12 cellular contexts compared by ENCODE assay signal in genomic region chr2:42223067-42223636, GRCh38. TPM values are rescaled to one million over a fixed set of nuclear protein-coding genes. Genes with fewer than 3 reads are reported as not detected.
DNase-seq lines count a peak whose midpoint lies in the region; ATAC-seq and TF ChIP-seq lines count a peak whose summit lies in the region.
"Had no signal": no experiment of that assay in that cellular context is flagged by ENCODE, and none has a peak within 500 bp of the region (broad histone marks: within the 10 kb centered on the region; RNA-seq: fewer than 3 reads in every experiment).

No MANE protein-coding gene starts in this region.

- no peaks in the 10 kb centered on the region for H3F3A ChIP-seq in PC-3 (ENCODE audit: low read length, unreplicated experiment)

- H3K4me3 Mint-ChIP-seq in CD4-positive, alpha-beta memory T cell, result peak overlapping the region in 5 of 8 donors; percentile 2 to 67 (median 15)
- peak overlapping the region; percentile 9 to 53 for H3K4me3 Mint-ChIP-seq in effector memory CD8-positive, alpha-beta T cell
- H3K4me3 Mint-ChIP-seq: activated CD4-positive, alpha-beta memory T cell treated with anti-CD3 and anti-CD28 coated beads, Interleukin-2, amount 10 ng/mL, durations not matched to agents 7 days and 5 days had no signal

- peaks cover 20% of the 10 kb centered on the region for H3K79me2 ChIP-seq in PC-3 (ENCODE audit: low read length)

- intact Hi-C loops in CD4-positive, alpha-beta memory T cell (cut with micrococcal nuclease), result no loop called here
- intact Hi-C loops in PC-3 (cut with micrococcal nuclease), result no loop called here
- intact Hi-C loops in prostate gland (cut with DNase I), result no loop called here

- no TSS peak for BruUV-seq in PC-3 (replicated peaks; lab: Mats Ljungman, UMichigan)

- peaks cover 59 to 95% (median 76%) of the 10 kb centered on the region in 4 donors for H3K4me1 Mint-ChIP-seq in CD4-positive, alpha-beta memory T cell
- H3K4me1 Mint-ChIP-seq in effector memory CD8-positive, alpha-beta T cell (ENCODE audit: low read depth in 2 of 2), result peaks cover 47 to 68% of the 10 kb centered on the region in 2 donors

- no peak for TF ChIP-seq POLR2A in prostate gland (IDR thresholded peaks at IDR 0.05)

- peaks cover 0 to 5% (median 0%) of the 10 kb centered on the region in 8 donors for H3K9me3 Mint-ChIP-seq in CD4-positive, alpha-beta memory T cell
- no peaks in the 10 kb centered on the region for H3K9me3 Mint-ChIP-seq in effector memory CD8-positive, alpha-beta T cell
- H3K9me3 Mint-ChIP-seq: activated CD4-positive, alpha-beta memory T cell treated with anti-CD3 and anti-CD28 coated beads, Interleukin-2, amount 10 ng/mL, durations not matched to agents 7 days and 5 days had no signal

- CTCF ChIA-PET in CD4-positive, alpha-beta memory T cell (lab: Charles Lee; ENCODE audit: partially characterized antibody), result interaction anchor here (1.3 kb wide), 3 partner anchors 105 to 128 kb away, joined by 3 to 6 read pairs (median 3); no protein-coding TSS in a partner anchor
- CTCF ChIA-PET in PC-3 (lab: Charles Lee), result no interaction called here

- no peak for DNase-seq in CD4-positive, alpha-beta memory T cell
- DNase-seq in PC-3, result no peak
- DNase-seq in effector memory CD8-positive, alpha-beta T cell, result no peak
- DNase-seq in prostate gland (ENCODE audit: low spot score), result no peak
- no peak for DNase-seq in COR-L47 (lab: John Stamatoyannopoulos, UW)
- no peak for DNase-seq in NCI-H1417 (lab: John Stamatoyannopoulos, UW)
- no peak for DNase-seq in substantia nigra (lab: John Stamatoyannopoulos, UW)
- DNase-seq: activated CD4-positive, alpha-beta memory T cell treated with anti-CD3 and anti-CD28 coated beads, Interleukin-2, amount 10 ng/mL, durations not matched to agents 7 days and 5 days; amniotic stem cell; BE2C; effector memory CD4-positive, alpha-beta T cell; stimulated activated CD4-positive, alpha-beta T cell treated with anti-CD3 and anti-CD28 coated beads, Interleukin-2, amount 100 ng/mL, for 48 hours had no signal

- 25% methylated on average over 4 of the region's 4 CpGs for WGBS in prostate gland

- H3K4me3 ChIP-seq in CD4-positive, alpha-beta memory T cell (ENCODE audit: low read length in 2 of 2), result no peak overlapping the region
- H3K4me3 ChIP-seq in PC-3 (ENCODE audit: low read length) (no peak overlapping the region), prostate gland (no peak overlapping the region)

- TF ChIP-seq CTCF in PC-3 (conservative IDR thresholded peaks at IDR 0.05; ENCODE audit: low read depth, low read length), result no peak
- peak in 3 of 4 experiments; percentile 12 to 23 (median 14) for TF ChIP-seq CTCF in prostate gland (IDR thresholded peaks at IDR 0.05)

- POLR2A ChIA-PET in CD4-positive, alpha-beta memory T cell (lab: Charles Lee; ENCODE audit: partially characterized antibody), result interaction anchor here (1.0 kb wide), 1 partner anchor 18 kb away, joined by 5 read pairs; no protein-coding TSS in a partner anchor
- POLR2A ChIA-PET in PC-3 (lab: Charles Lee; ENCODE audit: unreplicated experiment), result no interaction called here

- no peaks in the 10 kb centered on the region for H3K9me3 ChIP-seq in CD4-positive, alpha-beta memory T cell (ENCODE audit: control insufficient read depth in 1 of 2, low read length in 2 of 2)
- H3K9me3 ChIP-seq in PC-3 (ENCODE audit: low read length) (no peaks in the 10 kb centered on the region), prostate gland (no peaks in the 10 kb centered on the region)
- H3K9me3 ChIP-seq: BE2C had no signal

- no peak overlapping the region for H3K4me2 ChIP-seq in PC-3 (ENCODE audit: low read length)

- H3K9ac ChIP-seq in PC-3 (ENCODE audit: low read length), result no peak overlapping the region

- peak overlapping the region in 4 of 7 donors; percentile 11 to 63 (median 42) for H3K27ac Mint-ChIP-seq in CD4-positive, alpha-beta memory T cell
- H3K27ac Mint-ChIP-seq in effector memory CD8-positive, alpha-beta T cell, result peak overlapping the region; percentile 14 to 75
- H3K27ac Mint-ChIP-seq: activated CD4-positive, alpha-beta memory T cell treated with anti-CD3 and anti-CD28 coated beads, Interleukin-2, amount 10 ng/mL, durations not matched to agents 7 days and 5 days had no signal

- ATAC-seq in PC-3, result peak; percentile 50
- ATAC-seq in effector memory CD8-positive, alpha-beta T cell (replicated peaks), result no peak

- no peaks in the 10 kb centered on the region for H3K9me2 ChIP-seq in PC-3 (replicated peaks; ENCODE audit: low read length)

- H3K27me3 Mint-ChIP-seq in CD4-positive, alpha-beta memory T cell, result no peaks in the 10 kb centered on the region
- no peaks in the 10 kb centered on the region for H3K27me3 Mint-ChIP-seq in effector memory CD8-positive, alpha-beta T cell
- H3K27me3 Mint-ChIP-seq: activated CD4-positive, alpha-beta memory T cell treated with anti-CD3 and anti-CD28 coated beads, Interleukin-2, amount 10 ng/mL, durations not matched to agents 7 days and 5 days had no signal

- no peaks in the 10 kb centered on the region for H3K27me3 ChIP-seq in CD4-positive, alpha-beta memory T cell (ENCODE audit: insufficient read depth, low read length)
- H3K27me3 ChIP-seq in PC-3 (ENCODE audit: low read length), result no peaks in the 10 kb centered on the region
- no peaks in the 10 kb centered on the region for H3K27me3 ChIP-seq in prostate gland (replicated peaks; ENCODE audit: insufficient read depth)
- H3K27me3 ChIP-seq: BE2C had no signal

- no peaks in the 10 kb centered on the region for H3K36me3 ChIP-seq in CD4-positive, alpha-beta memory T cell (ENCODE audit: insufficient read depth, low read length)
- H3K36me3 ChIP-seq in PC-3 (ENCODE audit: low read depth, low read length), result no peaks in the 10 kb centered on the region
- no peaks in the 10 kb centered on the region for H3K36me3 ChIP-seq in prostate gland

- H3K4me1 ChIP-seq in CD4-positive, alpha-beta memory T cell (ENCODE audit: insufficient read depth, low read length), result peaks cover 91% of the 10 kb centered on the region
- H3K4me1 ChIP-seq in PC-3 (ENCODE audit: insufficient read depth, low read length) (0 out of 2 replicates have a peak, but pooled peaks cover 8% of the 10 kb centered on the region), prostate gland (replicated peaks) (no peaks in the 10 kb centered on the region)

- no peak overlapping the region for H2AFZ ChIP-seq in PC-3 (ENCODE audit: low read length)

- H4K20me1 ChIP-seq in PC-3 (ENCODE audit: low read length), result no peaks in the 10 kb centered on the region

- H3K36me3 Mint-ChIP-seq in CD4-positive, alpha-beta memory T cell, result peaks cover 6 to 45% of the 10 kb centered on the region in 2 donors
- H3K36me3 Mint-ChIP-seq in effector memory CD8-positive, alpha-beta T cell (ENCODE audit: insufficient read depth), result peaks cover 52% of the 10 kb centered on the region

- H3K27ac ChIP-seq in CD4-positive, alpha-beta memory T cell (ENCODE audit: low read depth, low read length), result no peak overlapping the region
- H3K27ac ChIP-seq in PC-3 (ENCODE audit: low read length), result no peak overlapping the region
- no peak overlapping the region for H3K27ac ChIP-seq in prostate gland
- H3K27ac ChIP-seq in substantia nigra (ENCODE audit: low read depth, low read length, poor library complexity, severe bottlenecking), result no peak overlapping the region

RNA-seq across cellular contexts. Expression of gene EML4, which starts 54.0 kb away (rescaled TPM):
- total RNA-seq in CD4-positive, alpha-beta memory T cell, result 100 to 1,000 TPM; 168 to 172 TPM
- polyA plus RNA-seq in CD4-positive, alpha-beta memory T cell, result 100 to 1,000 TPM in 1 of 2 donors, 10 to 100 TPM in 1; 52.8 to 113 TPM
- 38.1 and 38.3 TPM in 2 replicates for total RNA-seq in PC-3 (2014; rRNA removed)
- total RNA-seq in prostate gland, result 10 to 100 TPM; 26.3 to 38.2 TPM
